Comparison of ENCODE assay signal across 19 cellular contexts in the genomic region with DNA sequence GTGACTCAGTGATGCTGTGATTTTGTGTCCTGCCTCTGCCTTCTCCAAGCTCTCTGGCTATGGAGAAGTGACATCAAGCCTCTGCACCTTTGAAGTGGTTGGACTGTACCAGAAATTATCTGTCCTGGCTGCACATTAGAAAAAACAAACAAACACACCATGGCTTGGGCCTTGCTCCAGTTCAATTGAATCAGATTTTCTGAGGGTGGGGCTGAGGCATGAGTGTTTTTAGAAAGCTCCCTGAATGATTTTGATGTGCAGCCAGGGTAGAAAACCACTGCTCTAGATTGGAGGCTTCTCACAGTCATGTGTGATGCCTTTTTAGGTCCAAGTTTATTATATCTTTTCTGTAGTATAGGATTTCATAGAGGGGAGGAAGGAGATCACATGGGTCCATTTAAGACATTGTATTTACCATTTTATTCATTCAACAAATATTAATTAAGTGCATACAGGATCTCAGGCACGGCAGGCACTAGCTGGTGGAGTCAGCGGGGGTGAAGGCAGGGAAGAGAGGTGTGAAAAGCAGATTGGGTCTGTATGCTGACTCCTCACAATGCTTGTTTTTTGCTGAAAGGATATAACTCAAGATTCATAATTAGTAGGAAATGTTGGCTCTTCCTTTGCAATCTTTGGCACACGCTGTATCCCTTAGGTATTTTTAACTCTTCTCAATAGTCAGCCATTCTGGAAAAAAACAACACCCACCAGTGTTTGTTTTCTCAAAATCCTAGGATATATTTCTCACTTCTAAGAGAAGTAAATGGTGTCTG. TPM values are rescaled to one million over a fixed set of nuclear protein-coding genes. Genes with fewer than 3 reads are reported as not detected.
DNase-seq lines count a peak whose midpoint lies in the region; ATAC-seq and TF ChIP-seq lines count a peak whose summit lies in the region.
"Had no signal": no experiment of that assay in that cellular context is flagged by ENCODE, and none has a peak within 500 bp of the region (broad histone marks: within the 10 kb centered on the region; RNA-seq: fewer than 3 reads in every experiment).

No MANE protein-coding gene starts in this region.

- H3K4me1 Mint-ChIP-seq in osteocyte (ENCODE audit: unreplicated experiment): peaks cover 1% of the 10 kb centered on the region
- H3K4me1 Mint-ChIP-seq: T-helper 17 cell had no signal

- no peaks in the 10 kb centered on the region for H3K9me3 Mint-ChIP-seq in osteocyte (ENCODE audit: unreplicated experiment)
- H3K9me3 Mint-ChIP-seq: activated naive CD4-positive, alpha-beta T cell treated with anti-CD3 and anti-CD28 coated beads for 36 hours had no signal

- no peaks in the 10 kb centered on the region for H3K36me3 ChIP-seq in A673 (ENCODE audit: insufficient read depth, low read length, poor library complexity, severe bottlenecking)
- H3K36me3 ChIP-seq: breast epithelium, gastroesophageal sphincter, neutrophil, tibial nerve had no signal

- no TSS peak for BruUV-seq in A673 (replicated peaks; lab: Mats Ljungman, UMichigan)

- POLR2A ChIA-PET in A673 (lab: Charles Lee; ENCODE audit: low non-redundant PET): no interaction called here

- H3K27ac ChIP-seq in A673 (ENCODE audit: low read depth, low read length, poor library complexity, severe bottlenecking): no peak overlapping the region
- H3K27ac ChIP-seq: breast epithelium, neutrophil had no signal

- H3K27ac Mint-ChIP-seq in osteocyte (ENCODE audit: unreplicated experiment): no peak overlapping the region
- H3K27ac Mint-ChIP-seq: activated naive CD4-positive, alpha-beta T cell treated with anti-CD3 and anti-CD28 coated beads for 36 hours; T-helper 17 cell had no signal

- intact Hi-C loops in A673 (cut with micrococcal nuclease; ENCODE audit: unreplicated experiment): no loop called here

- no peaks in the 10 kb centered on the region for H3K4me1 ChIP-seq in A673 (ENCODE audit: insufficient read depth, low read length, poor library complexity, severe bottlenecking)
- H3K4me1 ChIP-seq: gastroesophageal sphincter had no signal

- H3K27me3 Mint-ChIP-seq in osteocyte (ENCODE audit: unreplicated experiment): no peaks in the 10 kb centered on the region

- H3K4me3 Mint-ChIP-seq in osteocyte (ENCODE audit: unreplicated experiment): no peak overlapping the region
- H3K4me3 Mint-ChIP-seq: activated naive CD4-positive, alpha-beta T cell treated with anti-CD3 and anti-CD28 coated beads for 36 hours; T-helper 17 cell had no signal

- H3K9me3 ChIP-seq in A673 (ENCODE audit: low read depth, low read length, poor library complexity, severe bottlenecking): no peaks in the 10 kb centered on the region
- H3K9me3 ChIP-seq: breast epithelium, gastroesophageal sphincter, neutrophil, tibial nerve had no signal

- H3K36me3 Mint-ChIP-seq in osteocyte (ENCODE audit: unreplicated experiment): no peaks in the 10 kb centered on the region

- no peaks in the 10 kb centered on the region for H3K27me3 ChIP-seq in A673 (replicated peaks; ENCODE audit: insufficient read depth, low read depth, low read length, poor library complexity)
- H3K27me3 ChIP-seq: breast epithelium, gastroesophageal sphincter, tibial nerve had no signal

- in situ Hi-C loops in ACHN (cut with HindIII; ENCODE audit: low pct_ligation_motif_present, low pct_unique_long_range_greater_than_20kb, low sequenced_read_pairs): no loop called here

- TF ChIP-seq CTCF in fibroblast of mammary gland (conservative IDR thresholded peaks at IDR 0.05; ENCODE audit: control insufficient read depth, insufficient read depth, low read depth, low read length): no peak
- TF ChIP-seq CTCF in osteocyte (IDR thresholded peaks at IDR 0.05): no peak
- no peak for TF ChIP-seq CTCF in A673 (conservative IDR thresholded peaks at IDR 0.05; ENCODE audit: low read depth, low read length)

- no peak for ATAC-seq in SK-N-SH treated with all-trans-retinoic acid at 6 μM for 48 hours
- ATAC-seq: gastroesophageal sphincter, T-helper 17 cell had no signal

- CTCF ChIA-PET in A673 (lab: Charles Lee): no interaction called here

- peak; percentile 63 for DNase-seq in NCI-H2029 (lab: John Stamatoyannopoulos, UW)
- DNase-seq in SW480 (ENCODE audit: low spot score): peak; percentile 78
- peak; percentile 40 for DNase-seq in fibroblast of mammary gland (ENCODE audit: low read depth)
- DNase-seq in osteocyte (ENCODE audit: extremely low spot score, unreplicated experiment): peak; percentile 30
- DNase-seq in A673 (ENCODE audit: low spot score): no peak
- DNase-seq in ACHN: no peak
- DNase-seq: activated CD4-positive, CD25-positive, alpha-beta regulatory T cell treated with anti-CD3 and anti-CD28 coated beads, Interleukin-2, amount 50 U/mL, for 72 hours; activated CD8-positive, alpha-beta memory T cell treated with anti-CD3 and anti-CD28 coated beads, Interleukin-2, amount 50 U/mL, for 4 hours; activated naive CD4-positive, alpha-beta T cell treated with anti-CD3 and anti-CD28 coated beads for 36 hours; DND-41; NCI-H187 treated with DMSO at 0.1 percent for 48 hours; NK-92 treated with Interleukin-12 subunit alpha and Interleukin-12 subunit beta, amount 100 ng/mL, for 24 hours; stimulated activated CD4-positive, alpha-beta T cell treated with anti-CD3 and anti-CD28 coated beads, Interleukin-4, amount 100 ng/mL, for 1 hour; T-helper 17 cell had no signal

- H3K4me3 ChIP-seq in fibroblast of mammary gland (ENCODE audit: control insufficient read depth, low read depth, low read length): no peak overlapping the region
- H3K4me3 ChIP-seq in A673 (ENCODE audit: low read depth, low read length, poor library complexity, severe bottlenecking): no peak overlapping the region
- H3K4me3 ChIP-seq: breast epithelium, gastroesophageal sphincter, tibial nerve had no signal

TF ChIP-seq in SK-N-SH treated with all-trans-retinoic acid at 6 μM for 48 hours, 23 proteins besides CTCF, POLR2A, EP300 and RAD21:
- no peak for TF ChIP-seq CSDC2 (CRISPR knock-in tag; IDR thresholded peaks at IDR 0.05)
- TF ChIP-seq, protein P1, sequence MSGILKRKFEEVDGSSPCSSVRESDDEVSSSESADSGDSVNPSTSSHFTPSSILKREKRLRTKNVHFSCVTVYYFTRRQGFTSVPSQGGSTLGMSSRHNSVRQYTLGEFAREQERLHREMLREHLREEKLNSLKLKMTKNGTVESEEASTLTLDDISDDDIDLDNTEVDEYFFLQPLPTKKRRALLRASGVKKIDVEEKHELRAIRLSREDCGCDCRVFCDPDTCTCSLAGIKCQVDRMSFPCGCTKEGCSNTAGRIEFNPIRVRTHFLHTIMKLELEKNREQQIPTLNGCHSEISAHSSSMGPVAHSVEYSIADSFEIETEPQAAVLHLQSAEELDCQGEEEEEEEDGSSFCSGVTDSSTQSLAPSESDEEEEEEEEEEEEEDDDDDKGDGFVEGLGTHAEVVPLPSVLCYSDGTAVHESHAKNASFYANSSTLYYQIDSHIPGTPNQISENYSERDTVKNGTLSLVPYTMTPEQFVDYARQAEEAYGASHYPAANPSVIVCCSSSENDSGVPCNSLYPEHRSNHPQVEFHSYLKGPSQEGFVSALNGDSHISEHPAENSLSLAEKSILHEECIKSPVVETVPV (CRISPR knock-in tag; IDR thresholded peaks at IDR 0.05): no peak
- TF ChIP-seq ZFP3 (CRISPR knock-in tag; IDR thresholded peaks at IDR 0.05): no peak
- no peak for TF ChIP-seq ZNF565 (CRISPR knock-in tag; conservative IDR thresholded peaks at IDR 0.05; ENCODE audit: low read depth)
- TF ChIP-seq PATZ1 (CRISPR knock-in tag; IDR thresholded peaks at IDR 0.05; ENCODE audit: borderline replicate concordance): no peak
- no peak for TF ChIP-seq PPARA (CRISPR knock-in tag; IDR thresholded peaks at IDR 0.05; ENCODE audit: borderline replicate concordance)
- TF ChIP-seq GLIS3 (CRISPR knock-in tag; IDR thresholded peaks at IDR 0.05): no peak
- TF ChIP-seq ZC3H10 (CRISPR knock-in tag; IDR thresholded peaks at IDR 0.05): no peak
- no peak for TF ChIP-seq SNAI2 (CRISPR knock-in tag; IDR thresholded peaks at IDR 0.05)
- no peak for TF ChIP-seq ESRRG (CRISPR knock-in tag; IDR thresholded peaks at IDR 0.05)
- no peak for TF ChIP-seq ZFP30 (CRISPR knock-in tag; IDR thresholded peaks at IDR 0.05)
- TF ChIP-seq ZNF8 (CRISPR knock-in tag; IDR thresholded peaks at IDR 0.05): no peak
- no peak for TF ChIP-seq TOX (CRISPR knock-in tag; IDR thresholded peaks at IDR 0.05; ENCODE audit: borderline replicate concordance)
- no peak for TF ChIP-seq OSR1 (CRISPR knock-in tag; IDR thresholded peaks at IDR 0.05)
- no peak for TF ChIP-seq BACH2 (CRISPR knock-in tag; IDR thresholded peaks at IDR 0.05; ENCODE audit: borderline replicate concordance)

RNA-seq across cellular contexts. Expression of gene VSTM5, which starts 7.2 kb away (rescaled TPM):
- not detected in 2 replicates for total RNA-seq in osteocyte
- total RNA-seq in A673 (2021): not detected in 2 replicates
- total RNA-seq: activated naive CD4-positive, alpha-beta T cell treated with anti-CD3 and anti-CD28 coated beads for 36 hours; T-helper 17 cell had no signal

Comparison
In these comparisons a context has a peak if more than half of its experiments do, and no peak if none do; other contexts are left out.
1. DNase-seq: peak in NCI-H2029 (single experiment), SW480 (single experiment), fibroblast of mammary gland (single experiment) and osteocyte (single experiment); none in A673 (single experiment) and ACHN (single experiment).